In the genomic region with DNA sequence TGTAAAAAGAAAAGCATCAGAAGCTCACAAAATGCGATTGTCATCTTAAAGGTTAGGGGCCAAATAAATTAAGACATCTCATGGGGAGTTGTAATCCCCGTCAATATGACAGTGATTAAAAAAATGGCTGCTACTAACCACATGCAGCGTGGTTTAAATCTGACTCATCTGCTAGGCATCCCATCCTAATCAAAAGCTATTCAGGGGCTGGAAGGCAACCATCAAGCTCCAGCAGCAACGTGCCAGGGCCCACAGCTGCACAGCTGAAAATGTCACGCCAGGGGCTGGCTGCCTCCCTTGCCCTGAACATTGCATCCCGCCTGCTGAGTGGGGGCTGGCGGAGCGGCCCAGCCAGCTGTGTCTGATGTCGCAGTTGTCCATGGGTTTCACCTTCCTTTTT, we compare ENCODE assay signal across 9 cellular contexts.
DNase-seq lines count a peak whose midpoint lies in the region; ATAC-seq and TF ChIP-seq lines count a peak whose summit lies in the region.
"Had no signal": no experiment of that assay in that cellular context is flagged by ENCODE, and none has a peak within 500 bp of the region (broad histone marks: within the 10 kb centered on the region; RNA-seq: fewer than 3 reads in every experiment).

No MANE protein-coding gene starts in this region.

- H3K79me2 ChIP-seq in PC-3 (ENCODE audit: low read length) (no peaks in the 10 kb centered on the region), fibroblast of lung (ENCODE audit: control insufficient read depth, insufficient read depth, low read length) (no peaks in the 10 kb centered on the region)

- no peak overlapping the region for H3K4me3 ChIP-seq in PC-3 (ENCODE audit: low read length)
- no peak overlapping the region for H3K4me3 ChIP-seq in fibroblast of lung (replicated peaks in 1 of 4; ENCODE audit: control extremely low read depth in 1 of 4, insufficient read depth in 1 of 4, low read depth in 3 of 4, low read length in 4 of 4)

- intact Hi-C loops in PC-3 (cut with micrococcal nuclease): no loop called here

- peak; percentile 98 for DNase-seq in AG09319 (ENCODE audit: extremely low read depth, low read depth)
- peak; percentile 45 for DNase-seq in PC-3
- peak; percentile 97 to 100 for DNase-seq in fibroblast of lung (ENCODE audit: low read depth in 2 of 2)
- peak; percentile 61 for DNase-seq in mucosa of gallbladder (ENCODE audit: low spot score)
- no peak for DNase-seq in NCI-H524 treated with DMSO at 0.1 percent for 48 hours (lab: John Stamatoyannopoulos, UW)
- DNase-seq in NCI-H2171 treated with DMSO at 0.1 percent for 48 hours (lab: John Stamatoyannopoulos, UW): no peak
- no peak for DNase-seq in DMS53 treated with DMSO at 0.1 percent for 48 hours (lab: John Stamatoyannopoulos, UW; ENCODE audit: unreplicated experiment)
- DNase-seq: DMS79 had no signal

- CTCF ChIA-PET in PC-3 (lab: Charles Lee): no interaction called here

- ATAC-seq in PC-3 (peak; percentile 18; the same call in 1 of the 2 replicates), GM19035 (IDR thresholded peaks at IDR 0.05; ENCODE audit: unreplicated experiment) (no peak)

- H3K27ac ChIP-seq in PC-3 (ENCODE audit: low read length) (no peak overlapping the region), fibroblast of lung (ENCODE audit: insufficient read depth, low read length) (peak overlapping the region; percentile 83)

- peak overlapping the region; percentile 53; the same call in 1 of the 2 replicates for H2AFZ ChIP-seq in PC-3 (ENCODE audit: low read length)
- no peak overlapping the region for H2AFZ ChIP-seq in fibroblast of lung (ENCODE audit: low read length)

- H3K9me3 ChIP-seq in PC-3 (ENCODE audit: low read length) (no peaks in the 10 kb centered on the region), fibroblast of lung (ENCODE audit: control insufficient read depth, insufficient read depth, low read depth, low read length) (no peaks in the 10 kb centered on the region)

- no peaks in the 10 kb centered on the region for H3K9me2 ChIP-seq in PC-3 (replicated peaks; ENCODE audit: low read length)

- H3K9ac ChIP-seq in PC-3 (ENCODE audit: low read length): no peak overlapping the region
- H3K9ac ChIP-seq in fibroblast of lung (ENCODE audit: insufficient read depth, low read length): no peak overlapping the region

- no peaks in the 10 kb centered on the region for H3F3A ChIP-seq in PC-3 (ENCODE audit: low read length, unreplicated experiment)

- H4K20me1 ChIP-seq in PC-3 (ENCODE audit: low read length): no peaks in the 10 kb centered on the region
- no peaks in the 10 kb centered on the region for H4K20me1 ChIP-seq in fibroblast of lung (ENCODE audit: control insufficient read depth, extremely low read depth, insufficient read depth, low read length)

- H3K4me2 ChIP-seq in PC-3 (ENCODE audit: low read length): no peak overlapping the region
- H3K4me2 ChIP-seq in fibroblast of lung (ENCODE audit: extremely low read depth, insufficient read depth, low read length): no peak overlapping the region

- TF ChIP-seq CTCF in AG09319 (IDR thresholded peaks at IDR 0.05; ENCODE audit: low read depth, low read length): no peak
- TF ChIP-seq CTCF in PC-3 (conservative IDR thresholded peaks at IDR 0.05; ENCODE audit: low read depth, low read length): no peak
- no peak for TF ChIP-seq CTCF in fibroblast of lung (conservative IDR thresholded peaks at IDR 0.05 in 1 of 2, IDR thresholded peaks at IDR 0.05 in 1 of 2; ENCODE audit: low read depth in 1 of 2, low read length in 2 of 2)

- H3K27me3 ChIP-seq in PC-3 (ENCODE audit: low read length): no peaks in the 10 kb centered on the region; the same call in 1 of the 2 replicates
- H3K27me3 ChIP-seq in fibroblast of lung (ENCODE audit: control insufficient read depth, insufficient read depth, low read length): no peaks in the 10 kb centered on the region

- no peaks in the 10 kb centered on the region for H3K36me3 ChIP-seq in PC-3 (ENCODE audit: low read depth, low read length)
- H3K36me3 ChIP-seq in fibroblast of lung (ENCODE audit: control insufficient read depth, insufficient read depth, low read length): no peaks in the 10 kb centered on the region

- H3K4me1 ChIP-seq in PC-3 (ENCODE audit: insufficient read depth, low read length) (no peaks in the 10 kb centered on the region), fibroblast of lung (ENCODE audit: control insufficient read depth, extremely low read depth, insufficient read depth, low read length) (peaks cover 5% of the 10 kb centered on the region)

- BruUV-seq in PC-3 (replicated peaks; lab: Mats Ljungman, UMichigan): no TSS peak

- POLR2A ChIA-PET in PC-3 (lab: Charles Lee; ENCODE audit: unreplicated experiment): no interaction called here

Comparison
In these comparisons a context has a peak if more than half of its experiments do, and no peak if none do; other contexts are left out.
1. DNase-seq: peak in AG09319 (single experiment), PC-3 (single experiment), fibroblast of lung (2 of 2) and mucosa of gallbladder (single experiment); none in NCI-H524 treated with DMSO at 0.1 percent for 48 hours (single experiment), NCI-H2171 treated with DMSO at 0.1 percent for 48 hours (single experiment) and DMS53 treated with DMSO at 0.1 percent for 48 hours (single experiment).